ENCODE assay signal across 1 cellular context in genomic region chr19:40358773-40359172, GRCh38.
TF ChIP-seq lines count a peak whose summit lies in the region.

No MANE protein-coding gene starts in this region.

TF ChIP-seq in GM12878, 131 proteins besides CTCF, POLR2A, EP300 and RAD21 (continued from another document):
- TF ChIP-seq CHD1 (IDR thresholded peaks at IDR 0.05; ENCODE audit: low read depth, low read length), result no peak
- TF ChIP-seq JUND (IDR thresholded peaks at IDR 0.05; ENCODE audit: low read depth, low read length), result no peak
- TF ChIP-seq ELK1 (IDR thresholded peaks at IDR 0.05; ENCODE audit: low read depth, low read length), result no peak
- no peak for TF ChIP-seq ESRRA (IDR thresholded peaks at IDR 0.05; ENCODE audit: low read length)
- peak; percentile 38; the same call in 1 of the 2 replicates for TF ChIP-seq ZBED1 (IDR thresholded peaks at IDR 0.05; ENCODE audit: borderline replicate concordance)
- no peak for TF ChIP-seq CEBPB (IDR thresholded peaks at IDR 0.05; ENCODE audit: borderline replicate concordance in 1 of 2, low read depth in 2 of 2, low read length in 2 of 2)
- peak; percentile 6; the same call in 1 of the 2 replicates for TF ChIP-seq RELB (IDR thresholded peaks at IDR 0.05; ENCODE audit: low read depth)
- TF ChIP-seq MEF2B (IDR thresholded peaks at IDR 0.05; ENCODE audit: partially characterized antibody, poor library complexity, severe bottlenecking), result peak; percentile 76
- TF ChIP-seq CEBPZ (IDR thresholded peaks at IDR 0.05; ENCODE audit: low read depth, low read length), result no peak
- 0 out of 2 replicates have a peak, but pooled peaks have one; percentile 42 for TF ChIP-seq IRF4 (IDR thresholded peaks at IDR 0.05; ENCODE audit: low read depth, low read length)
